12 cellular contexts compared by ENCODE assay signal in genomic region chr3:103410231-103410630, GRCh38.
A peak's percentile ranks its signal among the peaks of the same experiment; 100 is the strongest.
DNase-seq lines count a peak whose midpoint lies in the region; FAIRE-seq and TF ChIP-seq lines count a peak whose summit lies in the region.
"Had no signal": no experiment of that assay in that cellular context is flagged by ENCODE, and none has a peak within 500 bp of the region (broad histone marks: within the 10 kb centered on the region; RNA-seq: fewer than 3 reads in every experiment).

No MANE protein-coding gene starts in this region.

- H3K14ac ChIP-seq in neuronal stem cell (ENCODE audit: low read length) = no peak overlapping the region

- no peak overlapping the region for H2BK15ac ChIP-seq in neuronal stem cell (ENCODE audit: low read length)

- FAIRE-seq in D721Med (lab: Jason Lieb, UNC) = no peak

- H3K27me3 ChIP-seq in GM06990 (replicated peaks; ENCODE audit: control insufficient read depth, insufficient read depth, low read length) = no peaks in the 10 kb centered on the region
- no peaks in the 10 kb centered on the region for H3K27me3 ChIP-seq in H7 (ENCODE audit: control insufficient read depth, insufficient read depth, low read length)
- no peaks in the 10 kb centered on the region for H3K27me3 ChIP-seq in WERI-Rb-1 (ENCODE audit: insufficient read depth, low read depth, severe bottlenecking)
- no peaks in the 10 kb centered on the region for H3K27me3 ChIP-seq in neuronal stem cell (ENCODE audit: control insufficient read depth in 3 of 3, insufficient read depth in 3 of 3, low read depth in 1 of 3, low read length in 3 of 3)
- no peaks in the 10 kb centered on the region for H3K27me3 ChIP-seq in effector memory CD4-positive, alpha-beta T cell (replicated peaks; ENCODE audit: control insufficient read depth, insufficient read depth, low read length, poor library complexity, severe bottlenecking)
- H3K27me3 ChIP-seq: colonic mucosa had no signal

- no peak overlapping the region for H3K23ac ChIP-seq in neuronal stem cell (ENCODE audit: low read depth, low read length, poor library complexity)

- no peak overlapping the region for H3K4me3 ChIP-seq in GM06990 (replicated peaks; ENCODE audit: low read depth, low read length)
- H3K4me3 ChIP-seq in H7 (ENCODE audit: insufficient read depth, low read depth, low read length) = no peak overlapping the region
- H3K4me3 ChIP-seq in WERI-Rb-1 (ENCODE audit: low read depth, low read length) = no peak overlapping the region
- no peak overlapping the region for H3K4me3 ChIP-seq in neuronal stem cell (ENCODE audit: low read length in 2 of 2)
- no peak overlapping the region for H3K4me3 ChIP-seq in effector memory CD4-positive, alpha-beta T cell (ENCODE audit: insufficient read depth, low read depth, low read length, poor library complexity, severe bottlenecking)
- H3K4me3 ChIP-seq: colonic mucosa had no signal

- no CpG with 5 or more reads among the region's 17 CpGs for WGBS in neuronal stem cell (ENCODE audit: extremely low coverage in 2 of 2, insufficient read length in 2 of 2, insufficient replicate concordance in 1 of 2), 2 donors

- H4K8ac ChIP-seq in neuronal stem cell (ENCODE audit: low read depth, low read length) = no peak overlapping the region

- peak overlapping the region; percentile 41 for H3K18ac ChIP-seq in neuronal stem cell (ENCODE audit: low read length)

- H3K9me3 ChIP-seq in WERI-Rb-1 (ENCODE audit: severe bottlenecking) (no peaks in the 10 kb centered on the region), neuronal stem cell (replicated peaks in 1 of 2; ENCODE audit: control insufficient read depth in 2 of 2, insufficient read depth in 1 of 2, low read depth in 1 of 2, low read length in 2 of 2) (no peaks in the 10 kb centered on the region)
- H3K9me3 ChIP-seq in effector memory CD4-positive, alpha-beta T cell (ENCODE audit: control insufficient read depth, low read length) = no peaks in the 10 kb centered on the region
- H3K9me3 ChIP-seq: colonic mucosa had no signal

- H3K27ac ChIP-seq in WERI-Rb-1 (no peak overlapping the region), neuronal stem cell (replicated peaks; ENCODE audit: low read length) (no peak overlapping the region)
- H3K27ac ChIP-seq in effector memory CD4-positive, alpha-beta T cell (ENCODE audit: insufficient read depth, low read length, poor library complexity, severe bottlenecking) = no peak overlapping the region
- H3K27ac ChIP-seq: colonic mucosa, VCaP had no signal

- no peak overlapping the region for H4K91ac ChIP-seq in neuronal stem cell (ENCODE audit: low read depth, low read length, poor library complexity)

- TF ChIP-seq CTCF in GM06990 (IDR thresholded peaks at IDR 0.05; ENCODE audit: insufficient read depth, low read length, poor library complexity, severe bottlenecking) (peak; percentile 35), WERI-Rb-1 (IDR thresholded peaks at IDR 0.05; ENCODE audit: low read depth, low read length) (peak; percentile 38), D721Med (IDR thresholded peaks at IDR 0.05; ENCODE audit: insufficient read depth, missing control alignments) (no peak)

- H2BK12ac ChIP-seq in neuronal stem cell (ENCODE audit: low read length) = no peak overlapping the region

- no peaks in the 10 kb centered on the region for H3K79me1 ChIP-seq in neuronal stem cell (ENCODE audit: low read depth, low read length)

- no peak overlapping the region for H3K9ac ChIP-seq in neuronal stem cell (ENCODE audit: low read depth, low read length, poor library complexity)

- H3K4me2 ChIP-seq in neuronal stem cell (ENCODE audit: insufficient read depth, low read length, poor library complexity, severe bottlenecking) = no peak overlapping the region

- no peak overlapping the region for H2AK5ac ChIP-seq in neuronal stem cell (ENCODE audit: low read depth, low read length)

- H3K4ac ChIP-seq in neuronal stem cell (ENCODE audit: low read length) = no peak overlapping the region

- H2BK120ac ChIP-seq in neuronal stem cell (ENCODE audit: low read depth, low read length) = no peak overlapping the region

- H3K36me3 ChIP-seq in GM06990 (ENCODE audit: control insufficient read depth, insufficient read depth, low read length) (no peaks in the 10 kb centered on the region), H7 (replicated peaks; ENCODE audit: control insufficient read depth, insufficient read depth, low read length) (no peaks in the 10 kb centered on the region), WERI-Rb-1 (no peaks in the 10 kb centered on the region), neuronal stem cell (replicated peaks in 1 of 2; ENCODE audit: control insufficient read depth in 2 of 2, insufficient read depth in 2 of 2, low read length in 2 of 2) (no peaks in the 10 kb centered on the region)
- no peaks in the 10 kb centered on the region for H3K36me3 ChIP-seq in effector memory CD4-positive, alpha-beta T cell (ENCODE audit: control insufficient read depth, insufficient read depth, low read length)
- H3K36me3 ChIP-seq: colonic mucosa had no signal

- no peaks in the 10 kb centered on the region for H3K4me1 ChIP-seq in neuronal stem cell (ENCODE audit: control insufficient read depth in 2 of 2, insufficient read depth in 1 of 2, low read depth in 1 of 2, low read length in 2 of 2)
- H3K4me1 ChIP-seq in effector memory CD4-positive, alpha-beta T cell (ENCODE audit: control insufficient read depth, insufficient read depth, low read length, poor library complexity, severe bottlenecking) = no peaks in the 10 kb centered on the region
- H3K4me1 ChIP-seq: colonic mucosa had no signal

- DNase-seq in GM06990 (ENCODE audit: extremely low read depth, insufficient read length) (no peak), H7 (peak; percentile 18), WERI-Rb-1 (no peak), neuronal stem cell (ENCODE audit: low spot score) (no peak), D721Med (ENCODE audit: insufficient read length, low spot score) (no peak), NCI-H2081 treated with DMSO at 0.1 percent for 48 hours (lab: John Stamatoyannopoulos, UW) (no peak)
- no peak for DNase-seq in effector memory CD4-positive, alpha-beta T cell
- DNase-seq: activated CD8-positive, alpha-beta memory T cell treated with anti-CD3 and anti-CD28 coated beads, Interleukin-2, amount 50 U/mL, for 4 hours; CD4-positive, alpha-beta memory T cell; colonic mucosa; NCI-H1930 had no signal

- no peak overlapping the region for H2AFZ ChIP-seq in neuronal stem cell (ENCODE audit: low read length)

- no peak overlapping the region for H2BK5ac ChIP-seq in neuronal stem cell (ENCODE audit: low read length)
